Comparison of ENCODE assay signal across 13 cellular contexts in genomic region chr9:6439051-6439703, GRCh38.
"Had no signal": no experiment of that assay in that cellular context is flagged by ENCODE, and none has a peak within 500 bp of the region (broad histone marks: within the 10 kb centered on the region; RNA-seq: fewer than 3 reads in every experiment).

No MANE protein-coding gene starts in this region.

- H3K9me3 Mint-ChIP-seq: activated CD4-positive, alpha-beta memory T cell treated with anti-CD3 and anti-CD28 coated beads for 36 hours; activated T-helper 1 cell treated with anti-CD3 and anti-CD28 coated beads, Interleukin-12 subunit alpha, Interleukin-12 subunit beta, Interleukin-2, Interleukin-4 antibody, amounts not matched to agents 30 ng/mL and 10 ng/mL and 1 ng/mL, durations not matched to agents 14 hours and 24 hours and 36 hours; memory B cell had no signal

- H3K4me3 ChIP-seq: body of pancreas, heart right ventricle, left lung, pancreas, skin epidermis, transverse colon had no signal

- DNase-seq: activated CD4-positive, alpha-beta memory T cell treated with anti-CD3 and anti-CD28 coated beads for 36 hours; activated naive CD4-positive, alpha-beta T cell treated with Interleukin-2 at 50 U/mL for 16 hours; body of pancreas; dermis blood vessel endothelial cell; heart right ventricle; left lung; pancreas; SK-N-SH; stimulated activated CD4-positive, alpha-beta T cell treated with anti-CD3 and anti-CD28 coated beads, Interleukin-4, amount 100 ng/mL, for 4 hours; transverse colon had no signal

- H3K9me3 ChIP-seq: body of pancreas, heart right ventricle, left lung, pancreas, SK-N-SH, transverse colon had no signal

- H3K4me3 Mint-ChIP-seq: activated CD4-positive, alpha-beta memory T cell treated with anti-CD3 and anti-CD28 coated beads for 36 hours; activated T-helper 1 cell treated with anti-CD3 and anti-CD28 coated beads, Interleukin-12 subunit alpha, Interleukin-12 subunit beta, Interleukin-2, Interleukin-4 antibody, amounts not matched to agents 30 ng/mL and 10 ng/mL and 1 ng/mL, durations not matched to agents 14 hours and 24 hours and 36 hours; memory B cell had no signal

- H3K27me3 Mint-ChIP-seq: activated CD4-positive, alpha-beta memory T cell treated with anti-CD3 and anti-CD28 coated beads for 36 hours; memory B cell had no signal

- ATAC-seq: body of pancreas, heart right ventricle, left lung, pancreas had no signal

- H3K27ac ChIP-seq: body of pancreas, heart right ventricle, left lung, pancreas, skin epidermis, transverse colon had no signal

- H3K27ac Mint-ChIP-seq: activated CD4-positive, alpha-beta memory T cell treated with anti-CD3 and anti-CD28 coated beads for 36 hours; activated T-helper 1 cell treated with anti-CD3 and anti-CD28 coated beads, Interleukin-12 subunit alpha, Interleukin-12 subunit beta, Interleukin-2, Interleukin-4 antibody, amounts not matched to agents 30 ng/mL and 10 ng/mL and 1 ng/mL, durations not matched to agents 14 hours and 24 hours and 36 hours; memory B cell had no signal

- H3K27me3 ChIP-seq: body of pancreas, heart right ventricle, left lung, pancreas, transverse colon had no signal
